In the genomic region with DNA sequence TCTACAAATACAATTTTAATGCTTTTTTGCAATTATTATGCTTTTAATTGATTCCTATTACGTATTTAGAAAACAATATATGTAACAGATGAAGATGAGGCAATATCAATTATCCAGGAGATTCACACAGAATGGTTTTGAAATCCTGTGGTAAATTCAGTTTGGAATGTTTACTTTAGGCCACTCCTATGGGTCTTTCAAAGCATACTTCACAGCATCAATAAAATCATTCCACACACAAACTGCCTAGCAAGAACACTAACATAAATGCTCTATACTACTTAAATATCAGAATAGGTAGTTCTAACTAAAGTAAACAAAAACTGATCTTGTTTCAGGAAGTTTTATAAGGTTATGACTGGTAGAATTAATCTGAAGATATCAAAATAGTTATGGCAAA, we compare ENCODE assay signal across 29 cellular contexts.
DNase-seq lines count a peak whose midpoint lies in the region; ATAC-seq and TF ChIP-seq lines count a peak whose summit lies in the region.
"Had no signal": no experiment of that assay in that cellular context is flagged by ENCODE, and none has a peak within 500 bp of the region (broad histone marks: within the 10 kb centered on the region; RNA-seq: fewer than 3 reads in every experiment).

No MANE protein-coding gene starts in this region.

- H3K79me2 ChIP-seq in ACC112 (ENCODE audit: control insufficient read depth, insufficient read depth, low read length, unreplicated experiment), result no peaks in the 10 kb centered on the region
- no peaks in the 10 kb centered on the region for H3K79me2 ChIP-seq in GM23248 (ENCODE audit: insufficient read depth)
- H3K79me2 ChIP-seq: parathyroid adenoma had no signal

- DNase-seq in GM23248, result peak; percentile 13
- DNase-seq in RWPE1 (ENCODE audit: low spot score), result peak; percentile 2
- DNase-seq in fibroblast of mammary gland (ENCODE audit: low read depth), result peak; percentile 40
- no peak for DNase-seq in HK-2 (ENCODE audit: unreplicated experiment)
- no peak for DNase-seq in left colon
- DNase-seq in COLO829 (ENCODE audit: low spot score), result no peak
- DNase-seq: activated CD4-positive, alpha-beta T cell treated with anti-CD3 and anti-CD28 coated beads, Interleukin-2, amount 10 ng/mL, durations not matched to agents 24 days and 14 days; activated CD8-positive, alpha-beta memory T cell treated with anti-CD3 and anti-CD28 coated beads, Interleukin-2, amount 50 U/mL, for 4 hours; CD4-positive, CD25-positive, alpha-beta regulatory T cell; DMS 273 treated with DMSO at 0.1 percent for 48 hours; effector memory CD4-positive, alpha-beta T cell; immature natural killer cell; left ventricle myocardium inferior; NCI-H1417; NCI-H2107; NCI-H524; Peyer's patch; right cardiac atrium; stimulated activated CD4-positive, alpha-beta T cell treated with anti-CD3 and anti-CD28 coated beads, Interleukin-15, amount 100 ng/mL, for 24 hours; stimulated activated CD8-positive, alpha-beta memory T cell treated with anti-CD3 and anti-CD28 coated beads, Interleukin-4, amount 100 ng/mL, for 48 hours; transverse colon had no signal

- H3K4me1 ChIP-seq in ACC112 (ENCODE audit: control insufficient read depth, insufficient read depth, low read length, unreplicated experiment) (no peaks in the 10 kb centered on the region), GM23248 (ENCODE audit: insufficient read depth) (no peaks in the 10 kb centered on the region)
- H3K4me1 ChIP-seq: left ventricle myocardium inferior, parathyroid adenoma, Peyer's patch, transverse colon had no signal

- H3K27me3 ChIP-seq in ACC112 (ENCODE audit: insufficient read depth, low read length), result no peaks in the 10 kb centered on the region
- no peaks in the 10 kb centered on the region for H3K27me3 ChIP-seq in GM23248 (replicated peaks; ENCODE audit: insufficient read depth)
- H3K27me3 ChIP-seq: Peyer's patch, transverse colon had no signal

- H3K9ac ChIP-seq in GM23248, result no peak overlapping the region
- H3K9ac ChIP-seq: parathyroid adenoma had no signal

- no peak overlapping the region for H2AFZ ChIP-seq in ACC112 (ENCODE audit: low read length, unreplicated experiment)
- no peak overlapping the region for H2AFZ ChIP-seq in GM23248
- H2AFZ ChIP-seq: parathyroid adenoma had no signal

- intact Hi-C loops in left colon (cut with DNase I, micrococcal nuclease), result no loop called here

- WGBS in GM23248 (ENCODE audit: low coverage in 1 of 2, low lambda C conversion rate in 2 of 2, missing lambda C conversion rate in 2 of 2), 2 experiments, result 93 to 94% methylated on average over 1 of the region's 1 CpG

- H3K4me2 ChIP-seq in GM23248 (ENCODE audit: unreplicated experiment), result no peak overlapping the region

- H3K9me3 ChIP-seq in GM23248 (ENCODE audit: low read depth), result no peaks in the 10 kb centered on the region

- in situ Hi-C loops in GM23248 (cut with MboI), result no loop called here

- H3F3A ChIP-seq in GM23248 (ENCODE audit: insufficient read depth), result no peaks in the 10 kb centered on the region

- no peak overlapping the region for H3K4me3 ChIP-seq in ACC112 (ENCODE audit: low read depth, low read length)
- no peak overlapping the region for H3K4me3 ChIP-seq in GM23248
- no peak overlapping the region for H3K4me3 ChIP-seq in fibroblast of mammary gland (ENCODE audit: control insufficient read depth, low read depth, low read length)
- H3K4me3 ChIP-seq: left ventricle myocardium inferior, Peyer's patch, SK-N-MC, transverse colon had no signal

- ATAC-seq in HG03097 (IDR thresholded peaks at IDR 0.05; ENCODE audit: low FRiP score, unreplicated experiment) (no peak), left colon (no peak)
- ATAC-seq: activated naive CD4-positive, alpha-beta T cell treated with anti-CD3 and anti-CD28 coated beads, Interleukin-2, amount 50 U/mL, for 72 hours; activated T-helper 17 cell treated with anti-CD3 and anti-CD28 coated beads, Interleukin-2, amount 50 U/mL, for 72 hours; esophagus mucosa; right cardiac atrium had no signal

- H4K20me1 ChIP-seq in GM23248 (ENCODE audit: insufficient read depth), result no peaks in the 10 kb centered on the region

- TF ChIP-seq CTCF in RWPE1 (conservative IDR thresholded peaks at IDR 0.05; ENCODE audit: low read depth) (no peak), fibroblast of mammary gland (conservative IDR thresholded peaks at IDR 0.05; ENCODE audit: control insufficient read depth, insufficient read depth, low read depth, low read length) (no peak)

- 0 out of 2 replicates have a peak overlapping the region, but pooled peaks have one; percentile 21 for H3K27ac ChIP-seq in ACC112 (ENCODE audit: low read depth, low read length)
- H3K27ac ChIP-seq in GM23248, result no peak overlapping the region
- H3K27ac ChIP-seq in RWPE1, result no peak overlapping the region
- H3K27ac ChIP-seq: left ventricle myocardium inferior, parathyroid adenoma, Peyer's patch, SK-N-MC, transverse colon, VCaP had no signal

- H3K9me2 ChIP-seq in GM23248 (ENCODE audit: insufficient read depth), result no peaks in the 10 kb centered on the region

- no peaks in the 10 kb centered on the region for H3K36me3 ChIP-seq in ACC112 (ENCODE audit: insufficient read depth, low read length)
- H3K36me3 ChIP-seq in GM23248 (ENCODE audit: low read depth), result no peaks in the 10 kb centered on the region; the same call in 1 of the 2 replicates
- H3K36me3 ChIP-seq: left ventricle myocardium inferior, Peyer's patch, transverse colon had no signal

- POLR2A ChIA-PET in RWPE1 (lab: Yijun Ruan, JAX; ENCODE audit: low non-redundant PET), result no interaction called here

- CTCF ChIA-PET in RWPE1 (lab: Yijun Ruan, JAX), result no interaction called here

Comparison
In these comparisons a context has a peak if more than half of its experiments do, and no peak if none do; other contexts are left out.
1. DNase-seq: peak in GM23248 (single experiment), RWPE1 (single experiment) and fibroblast of mammary gland (single experiment); none in HK-2 (single experiment), left colon (0 of 2) and COLO829 (single experiment).